Comparison of ENCODE assay signal across 9 cellular contexts in the genomic region with DNA sequence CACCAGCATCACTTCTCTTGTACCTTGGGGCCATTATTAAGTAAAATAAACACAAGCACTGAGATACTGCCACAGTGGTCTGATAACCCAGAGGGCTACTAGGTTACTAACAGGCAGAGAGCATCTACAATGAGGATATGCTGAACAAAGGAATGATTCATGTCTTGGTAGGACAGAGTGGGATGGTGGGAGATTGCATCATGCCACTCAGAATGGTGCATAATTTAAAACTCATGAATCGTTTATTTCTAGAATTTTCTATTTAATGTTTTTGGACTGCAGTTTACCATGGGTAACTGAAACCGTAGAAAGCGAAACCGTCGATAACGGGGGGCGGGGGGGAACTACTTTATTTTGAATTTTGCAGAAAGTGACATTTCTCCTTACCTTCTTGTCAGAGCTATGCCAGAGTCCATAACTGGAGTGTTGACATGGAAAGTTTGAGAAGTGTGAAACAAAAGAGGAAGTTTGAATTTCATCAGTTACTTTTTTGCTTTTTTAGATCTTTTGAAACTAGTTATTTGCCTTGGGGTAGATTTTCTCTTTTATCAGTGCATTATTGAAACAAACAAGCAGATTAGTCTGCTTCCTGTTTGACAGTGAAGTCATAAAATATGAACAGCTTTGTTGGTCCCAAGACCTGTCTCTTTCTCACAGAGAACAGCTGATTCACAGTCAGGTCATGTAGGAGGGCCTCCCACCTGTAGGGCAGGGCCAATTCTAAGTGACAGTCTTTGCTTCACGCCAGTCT.
DNase-seq lines count a peak whose midpoint lies in the region; ATAC-seq and TF ChIP-seq lines count a peak whose summit lies in the region.
"Had no signal": no experiment of that assay in that cellular context is flagged by ENCODE, and none has a peak within 500 bp of the region (broad histone marks: within the 10 kb centered on the region; RNA-seq: fewer than 3 reads in every experiment).

No MANE protein-coding gene starts in this region.

- TF ChIP-seq CTCF in HL-60 (IDR thresholded peaks at IDR 0.05; ENCODE audit: insufficient read depth, low read length), result no peak

- ATAC-seq in GM18505 (IDR thresholded peaks at IDR 0.05; ENCODE audit: unreplicated experiment), result peak; percentile 94
- ATAC-seq in GM21529 (IDR thresholded peaks at IDR 0.05; ENCODE audit: unreplicated experiment), result peak; percentile 97

- peak overlapping the region; percentile 3 for H3K4me3 Mint-ChIP-seq in activated naive CD8-positive, alpha-beta T cell treated with anti-CD3 and anti-CD28 coated beads for 36 hours

- H3K36me3 Mint-ChIP-seq in activated naive CD8-positive, alpha-beta T cell treated with anti-CD3 and anti-CD28 coated beads for 36 hours, result no peaks in the 10 kb centered on the region

- H3K4me1 Mint-ChIP-seq in activated naive CD8-positive, alpha-beta T cell treated with anti-CD3 and anti-CD28 coated beads for 36 hours, result peaks cover 19% of the 10 kb centered on the region

- H3K27me3 ChIP-seq in HL-60 (ENCODE audit: insufficient read depth, poor library complexity, severe bottlenecking), result no peaks in the 10 kb centered on the region

- TF ChIP-seq POLR2A in GM18505 (IDR thresholded peaks at IDR 0.05; ENCODE audit: borderline replicate concordance, extremely low read depth, insufficient read depth, insufficient read length), result no peak

- H3K27me3 Mint-ChIP-seq in activated naive CD8-positive, alpha-beta T cell treated with anti-CD3 and anti-CD28 coated beads for 36 hours, result no peaks in the 10 kb centered on the region

- no peak overlapping the region; the same call in 1 of the 2 replicates for H3K27ac ChIP-seq in HL-60 (replicated peaks)
- H3K27ac ChIP-seq in temporal lobe (ENCODE audit: low read depth, low read length), result peak overlapping the region; percentile 96
- H3K27ac ChIP-seq: KMS-11 had no signal

- no peaks in the 10 kb centered on the region for H3K9me3 Mint-ChIP-seq in activated naive CD8-positive, alpha-beta T cell treated with anti-CD3 and anti-CD28 coated beads for 36 hours

- peak overlapping the region; percentile 6; the same call in 1 of the 2 replicates for H3K4me3 ChIP-seq in HL-60 (replicated peaks; ENCODE audit: insufficient read depth, low read length)

- DNase-seq in HL-60 (ENCODE audit: low read depth in 1 of 2, low spot score in 1 of 2) (peak; percentile 33 to 35), NCI-H2227 (lab: John Stamatoyannopoulos, UW; ENCODE audit: unreplicated experiment) (no peak), D341Med (ENCODE audit: low spot score) (no peak), NCI-H2107 treated with DMSO at 0.1 percent for 48 hours (lab: John Stamatoyannopoulos, UW; ENCODE audit: unreplicated experiment) (no peak)
- peak; percentile 6 for DNase-seq in activated naive CD8-positive, alpha-beta T cell treated with anti-CD3 and anti-CD28 coated beads for 36 hours

- peak overlapping the region; percentile 74 for H3K27ac Mint-ChIP-seq in activated naive CD8-positive, alpha-beta T cell treated with anti-CD3 and anti-CD28 coated beads for 36 hours

Comparison
In these comparisons a context has a peak if more than half of its experiments do, and no peak if none do; other contexts are left out.
1. DNase-seq: peak in HL-60 (2 of 2) and activated naive CD8-positive, alpha-beta T cell treated with anti-CD3 and anti-CD28 coated beads for 36 hours (single experiment); none in NCI-H2227 (single experiment), D341Med (single experiment) and NCI-H2107 treated with DMSO at 0.1 percent for 48 hours (single experiment).